Comparison of ENCODE assay signal across 27 cellular contexts in genomic region chr2:207315131-207315530, GRCh38.
DNase-seq lines count a peak whose midpoint lies in the region; FAIRE-seq and TF ChIP-seq lines count a peak whose summit lies in the region.
"Had no signal": no experiment of that assay in that cellular context is flagged by ENCODE, and none has a peak within 500 bp of the region (broad histone marks: within the 10 kb centered on the region; RNA-seq: fewer than 3 reads in every experiment).

No MANE protein-coding gene starts in this region.

- H3K36me3 Mint-ChIP-seq in activated T-cell treated with anti-CD3 and anti-CD28 coated beads, Interleukin-2, amount 50 U/mL, for 24 hours (ENCODE audit: low read depth): no peaks in the 10 kb centered on the region
- H3K36me3 Mint-ChIP-seq: CD14-positive monocyte, WTC11 had no signal

- peak; percentile 28 for DNase-seq in ELR (ENCODE audit: low read depth)
- DNase-seq in HTR-8/SVneo (ENCODE audit: insufficient read length, low spot score): no peak
- DNase-seq in NCI-H82 (lab: John Stamatoyannopoulos, UW): peak; percentile 74
- peak; percentile 43 for DNase-seq in epithelial cell of esophagus (ENCODE audit: low read depth)
- no peak for DNase-seq in NCI-H526 (lab: John Stamatoyannopoulos, UW)
- no peak for DNase-seq in activated T-cell treated with anti-CD3 and anti-CD28 coated beads, Interleukin-2, amount 50 U/mL, for 24 hours
- DNase-seq in MV-4-11 (lab: John Stamatoyannopoulos, UW): no peak
- DNase-seq in islet precursor cell: no peak
- DNase-seq: effector memory CD4-positive, alpha-beta T cell; esophagus squamous epithelium; GDM1; left cardiac atrium; naive B cell; NCI-H226; nucleus accumbens; Peyer's patch; spleen; stimulated activated CD4-positive, alpha-beta T cell treated with anti-CD3 and anti-CD28 coated beads, Interleukin-4, amount 100 ng/mL, for 1 hour; stimulated activated naive CD4-positive, alpha-beta T cell treated with Interleukin-2 at 50 U/mL for 16 hours; T-helper 2 cell had no signal

- H3K27ac Mint-ChIP-seq in activated T-cell treated with anti-CD3 and anti-CD28 coated beads, Interleukin-2, amount 50 U/mL, for 24 hours: no peak overlapping the region
- H3K27ac Mint-ChIP-seq: activated naive CD4-positive, alpha-beta T cell treated with anti-CD3 and anti-CD28 coated beads, Interleukin-2, amount 50 U/mL, for 72 hours; CD14-positive monocyte; memory B cell; naive B cell; WTC11 had no signal

- FAIRE-seq in HTR-8/SVneo (lab: Jason Lieb, UNC): peak; percentile 36
- FAIRE-seq: GM18507 had no signal

- H3K4me3 Mint-ChIP-seq in activated T-cell treated with anti-CD3 and anti-CD28 coated beads, Interleukin-2, amount 50 U/mL, for 24 hours: no peak overlapping the region
- H3K4me3 Mint-ChIP-seq: activated T-helper 17 cell treated with anti-CD3 and anti-CD28 coated beads, Interleukin-2, amount 50 U/mL, for 72 hours; CD14-positive monocyte; memory B cell; naive B cell; WTC11 had no signal

- H3K4me1 Mint-ChIP-seq in activated T-cell treated with anti-CD3 and anti-CD28 coated beads, Interleukin-2, amount 50 U/mL, for 24 hours (ENCODE audit: low read depth): peaks cover 32% of the 10 kb centered on the region
- H3K4me1 Mint-ChIP-seq: memory B cell, naive B cell had no signal

- H3K9me3 Mint-ChIP-seq in activated T-cell treated with anti-CD3 and anti-CD28 coated beads, Interleukin-2, amount 50 U/mL, for 24 hours: no peaks in the 10 kb centered on the region
- H3K9me3 Mint-ChIP-seq: activated T-helper 17 cell treated with anti-CD3 and anti-CD28 coated beads, Interleukin-2, amount 50 U/mL, for 72 hours; naive B cell had no signal

- H3K4me3 ChIP-seq in epithelial cell of esophagus (ENCODE audit: low read length): no peak overlapping the region
- H3K4me3 ChIP-seq: ascending aorta, esophagus squamous epithelium, Peyer's patch, spleen had no signal

- H3K27me3 Mint-ChIP-seq in activated T-cell treated with anti-CD3 and anti-CD28 coated beads, Interleukin-2, amount 50 U/mL, for 24 hours: peaks cover 4% of the 10 kb centered on the region
- H3K27me3 Mint-ChIP-seq: memory B cell had no signal

- TF ChIP-seq CTCF in epithelial cell of esophagus (IDR thresholded peaks at IDR 0.05; ENCODE audit: insufficient read depth, low read depth, low read length, missing control alignments): no peak

Comparison
In these comparisons a context has a peak if more than half of its experiments do, and no peak if none do; other contexts are left out.
1. DNase-seq: peak in ELR (single experiment), NCI-H82 (single experiment) and epithelial cell of esophagus (single experiment); none in HTR-8/SVneo (single experiment), NCI-H526 (0 of 2), activated T-cell treated with anti-CD3 and anti-CD28 coated beads, Interleukin-2, amount 50 U/mL, for 24 hours (single experiment), MV-4-11 (single experiment) and islet precursor cell (single experiment).